Comparison of ENCODE assay signal across 28 cellular contexts in the genomic region with DNA sequence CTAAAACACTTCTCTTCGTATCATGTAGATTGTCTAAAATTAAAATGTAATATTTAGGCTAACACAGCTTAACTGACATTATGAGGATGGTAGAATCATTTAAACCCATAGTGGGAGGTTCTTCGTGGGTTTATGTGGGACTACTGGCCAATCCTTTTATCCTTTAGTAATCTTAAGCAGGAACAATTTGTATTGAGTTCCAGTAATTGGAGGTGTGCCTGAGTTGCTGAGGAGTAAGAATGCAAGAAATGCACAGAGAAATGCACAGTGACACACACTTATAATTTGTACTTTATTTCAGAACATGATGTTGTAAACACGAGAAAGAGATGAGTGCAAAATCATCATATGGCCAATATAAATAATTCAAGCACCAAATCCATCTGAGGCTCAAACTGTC. TPM values are rescaled to one million over a fixed set of nuclear protein-coding genes. Genes with fewer than 3 reads are reported as not detected.
"Had no signal": no experiment of that assay in that cellular context is flagged by ENCODE, and none has a peak within 500 bp of the region (broad histone marks: within the 10 kb centered on the region; RNA-seq: fewer than 3 reads in every experiment).

No MANE protein-coding gene starts in this region.

- H3K4me3 Mint-ChIP-seq: activated CD4-positive, alpha-beta memory T cell treated with anti-CD3 and anti-CD28 coated beads, Interleukin-2, amount 10 ng/mL, durations not matched to agents 7 days and 5 days; activated CD4-positive, alpha-beta T cell treated with anti-CD3 and anti-CD28 coated beads, Interleukin-2, amount 10 ng/mL, durations not matched to agents 24 days and 14 days; activated naive CD4-positive, alpha-beta T cell treated with anti-CD3 and anti-CD28 coated beads for 36 hours; activated naive CD8-positive, alpha-beta T cell treated with anti-CD3 and anti-CD28 coated beads, Interleukin-2, amount 10 ng/mL, durations not matched to agents 7 days and 5 days; activated T-cell treated with anti-CD3 and anti-CD28 coated beads, Interleukin-2, amount 50 U/mL, for 72 hours; brain; naive B cell; neural crest cell had no signal

- ATAC-seq: activated CD4-positive, CD25-positive, alpha-beta regulatory T cell treated with anti-CD3 and anti-CD28 coated beads, Interleukin-2, amount 50 U/mL, for 24 hours; activated T-cell treated with anti-CD3 and anti-CD28 coated beads, Interleukin-2, amount 50 U/mL, for 72 hours; heart right ventricle; left lobe of liver; lower lobe of right lung; mucosa of descending colon; sciatic nerve; stimulated activated naive CD8-positive, alpha-beta T cell treated with anti-CD3 and anti-CD28 coated beads, Interleukin-15, Interleukin-2, amounts not matched to agents 100 U/mL and 50 U/mL, for 24 hours had no signal

- H3K9me3 Mint-ChIP-seq: activated CD4-positive, alpha-beta memory T cell treated with anti-CD3 and anti-CD28 coated beads, Interleukin-2, amount 10 ng/mL, durations not matched to agents 7 days and 5 days; activated CD4-positive, alpha-beta T cell treated with anti-CD3 and anti-CD28 coated beads, Interleukin-2, amount 10 ng/mL, durations not matched to agents 24 days and 14 days; activated naive CD4-positive, alpha-beta T cell treated with anti-CD3 and anti-CD28 coated beads for 36 hours; neural crest cell had no signal

- H3K27me3 Mint-ChIP-seq: activated CD4-positive, alpha-beta memory T cell treated with anti-CD3 and anti-CD28 coated beads, Interleukin-2, amount 10 ng/mL, durations not matched to agents 7 days and 5 days; brain had no signal

- H3K27ac Mint-ChIP-seq: activated CD4-positive, alpha-beta memory T cell treated with anti-CD3 and anti-CD28 coated beads, Interleukin-2, amount 10 ng/mL, durations not matched to agents 7 days and 5 days; activated CD4-positive, alpha-beta T cell treated with anti-CD3 and anti-CD28 coated beads, Interleukin-2, amount 10 ng/mL, durations not matched to agents 24 days and 14 days; activated naive CD4-positive, alpha-beta T cell treated with anti-CD3 and anti-CD28 coated beads for 36 hours; activated naive CD8-positive, alpha-beta T cell treated with anti-CD3 and anti-CD28 coated beads, Interleukin-2, amount 10 ng/mL, durations not matched to agents 7 days and 5 days; activated T-cell treated with anti-CD3 and anti-CD28 coated beads, Interleukin-2, amount 50 U/mL, for 72 hours; brain; naive B cell had no signal

- H3K27me3 ChIP-seq: heart right ventricle, tibial artery had no signal

- DNase-seq: activated CD4-positive, alpha-beta memory T cell treated with anti-CD3 and anti-CD28 coated beads, Interleukin-2, amount 10 ng/mL, durations not matched to agents 7 days and 5 days; activated CD4-positive, alpha-beta T cell treated with anti-CD3 and anti-CD28 coated beads, Interleukin-2, amount 10 ng/mL, durations not matched to agents 24 days and 14 days; activated effector memory CD4-positive, alpha-beta T cell treated with Interleukin-2 at 50 U/mL for 16 hours; activated naive CD4-positive, alpha-beta T cell treated with anti-CD3 and anti-CD28 coated beads for 36 hours; activated naive CD8-positive, alpha-beta T cell treated with anti-CD3 and anti-CD28 coated beads, Interleukin-2, amount 10 ng/mL, durations not matched to agents 7 days and 5 days; activated T-cell treated with anti-CD3 and anti-CD28 coated beads, Interleukin-2, amount 50 U/mL, for 72 hours; caudate nucleus; dermis blood vessel endothelial cell; effector CD8-positive, alpha-beta T cell; erythroblast; heart right ventricle; kidney; lower lobe of right lung; mesendoderm; mucosa of descending colon; naive B cell; posterior cingulate gyrus; stimulated activated CD4-positive, alpha-beta T cell treated with anti-CD3 and anti-CD28 coated beads, Interleukin-4, amount 100 ng/mL, for 24 hours; stimulated activated naive CD8-positive, alpha-beta T cell treated with anti-CD3 and anti-CD28 coated beads, Interleukin-15, Interleukin-2, amounts not matched to agents 100 U/mL and 50 U/mL, for 24 hours; substantia nigra; tibial artery had no signal

- H3K36me3 Mint-ChIP-seq: activated naive CD8-positive, alpha-beta T cell treated with anti-CD3 and anti-CD28 coated beads, Interleukin-2, amount 10 ng/mL, durations not matched to agents 7 days and 5 days; brain; naive B cell had no signal

- H3K4me3 ChIP-seq: heart right ventricle, lower lobe of right lung, mucosa of descending colon, tibial artery had no signal

- H3K4me1 Mint-ChIP-seq: activated CD4-positive, alpha-beta memory T cell treated with anti-CD3 and anti-CD28 coated beads, Interleukin-2, amount 10 ng/mL, durations not matched to agents 7 days and 5 days; activated CD4-positive, alpha-beta T cell treated with anti-CD3 and anti-CD28 coated beads, Interleukin-2, amount 10 ng/mL, durations not matched to agents 24 days and 14 days; activated naive CD8-positive, alpha-beta T cell treated with anti-CD3 and anti-CD28 coated beads, Interleukin-2, amount 10 ng/mL, durations not matched to agents 7 days and 5 days; naive B cell had no signal

- H3K9me3 ChIP-seq: heart right ventricle, lower lobe of right lung, mucosa of descending colon, tibial artery had no signal

- H3K27ac ChIP-seq: heart right ventricle, lower lobe of right lung, VCaP had no signal

- H3K36me3 ChIP-seq: heart right ventricle, lower lobe of right lung, tibial artery had no signal

RNA-seq across cellular contexts. Expression of a gene that starts 22.3 kb away (rescaled TPM):
- total RNA-seq: activated CD4-positive, alpha-beta memory T cell treated with anti-CD3 and anti-CD28 coated beads, Interleukin-2, amount 10 ng/mL, durations not matched to agents 7 days and 5 days; activated CD4-positive, alpha-beta T cell treated with anti-CD3 and anti-CD28 coated beads, Interleukin-2, amount 10 ng/mL, durations not matched to agents 24 days and 14 days; activated naive CD4-positive, alpha-beta T cell treated with anti-CD3 and anti-CD28 coated beads for 36 hours; activated naive CD8-positive, alpha-beta T cell treated with anti-CD3 and anti-CD28 coated beads, Interleukin-2, amount 10 ng/mL, durations not matched to agents 7 days and 5 days; activated T-cell treated with anti-CD3 and anti-CD28 coated beads, Interleukin-2, amount 50 U/mL, for 72 hours; T-helper 2 cell treated with Interferon-gamma antibody and Interleukin-4, amounts not matched to agents 100 ng/mL and 5 ng/mL, for 36 hours had no signal
